In genomic region chr9:105053209-105053652, GRCh38 we compare ENCODE assay signal across 8 cellular contexts.
DNase-seq lines count a peak whose midpoint lies in the region; ATAC-seq, FAIRE-seq and TF ChIP-seq lines count a peak whose summit lies in the region.

No MANE protein-coding gene starts in this region.

- no peak for TF ChIP-seq CTCF in AG04450 (IDR thresholded peaks at IDR 0.05; ENCODE audit: low read depth, low read length)
- TF ChIP-seq CTCF in epithelial cell of esophagus (IDR thresholded peaks at IDR 0.05; ENCODE audit: insufficient read depth, low read depth, low read length, missing control alignments), result no peak

- DNase-seq in AG04450 (ENCODE audit: low read depth, low spot score) (no peak), RCC 7860 (ENCODE audit: low spot score) (peak; percentile 97), epithelial cell of esophagus (ENCODE audit: low read depth) (peak; percentile 95), small intestine (no peak), LoVo (ENCODE audit: low spot score) (no peak)
- peak; percentile 17 for DNase-seq in stimulated activated CD8-positive, alpha-beta memory T cell treated with anti-CD3 and anti-CD28 coated beads, Interleukin-12 subunit alpha, Interleukin-12 subunit beta, amount 100 ng/mL, for 24 hours (ENCODE audit: extremely low read depth)

- no peaks in the 10 kb centered on the region for H3K9me3 ChIP-seq in AG04450 (ENCODE audit: control insufficient read depth, insufficient read depth, low read length)
- no peaks in the 10 kb centered on the region for H3K9me3 ChIP-seq in small intestine (ENCODE audit: control insufficient read depth, low read depth)

- H3K27ac ChIP-seq in AG04450 (ENCODE audit: low read depth, low read length) (peak overlapping the region; percentile 78), small intestine (ENCODE audit: low read depth in 1 of 2, low read length in 1 of 2) (no peak overlapping the region)

- POLR2A ChIA-PET in AG04450 (lab: Yijun Ruan, JAX), result interaction anchor here (2.6 kb wide), 1 partner anchor 11 kb away, joined by 9 read pairs; no protein-coding TSS in a partner anchor

- FAIRE-seq in RCC 7860 (lab: Jason Lieb, UNC) (peak; percentile 97), small intestine (lab: Jason Lieb, UNC) (no peak)

- CTCF ChIA-PET in AG04450 (lab: Charles Lee), result interaction anchor here (0.8 kb wide), 1 partner anchor 9 kb away, joined by 3 read pairs; no protein-coding TSS in a partner anchor

- H3K36me3 ChIP-seq in small intestine (ENCODE audit: control insufficient read depth in 2 of 2, insufficient read depth in 2 of 2, low read length in 2 of 2), result no peaks in the 10 kb centered on the region

- no peaks in the 10 kb centered on the region for H3K4me1 ChIP-seq in small intestine (ENCODE audit: control insufficient read depth in 2 of 2, insufficient read depth in 1 of 2, low read depth in 1 of 2, low read length in 1 of 2)

- H3K27me3 ChIP-seq in AG04450 (ENCODE audit: control insufficient read depth, insufficient read depth, low read length), result no peaks in the 10 kb centered on the region
- no peaks in the 10 kb centered on the region for H3K27me3 ChIP-seq in small intestine (ENCODE audit: control insufficient read depth in 2 of 2, insufficient read depth in 2 of 2, low read length in 2 of 2)

- 78 to 86% (median 79%) methylated on average over 4 of the region's 4 CpGs for WGBS in small intestine, 3 donors

- H3K4me3 ChIP-seq in AG04450 (ENCODE audit: low read depth, low read length) (no peak overlapping the region), epithelial cell of esophagus (ENCODE audit: low read length) (no peak overlapping the region), small intestine (ENCODE audit: low read depth in 1 of 2, low read length in 2 of 2) (no peak overlapping the region)

- ATAC-seq in GM21526 (IDR thresholded peaks at IDR 0.05; ENCODE audit: low FRiP score, unreplicated experiment) (peak; percentile 62), HG02763 (IDR thresholded peaks at IDR 0.05; ENCODE audit: unreplicated experiment) (no peak)

Comparison
In these comparisons a context has a peak if more than half of its experiments do, and no peak if none do; other contexts are left out.
1. DNase-seq: peak in RCC 7860 (single experiment), epithelial cell of esophagus (single experiment) and stimulated activated CD8-positive, alpha-beta memory T cell treated with anti-CD3 and anti-CD28 coated beads, Interleukin-12 subunit alpha, Interleukin-12 subunit beta, amount 100 ng/mL, for 24 hours (single experiment); none in AG04450 (single experiment), small intestine (single experiment) and LoVo (single experiment).